Comparison of ENCODE assay signal across 18 cellular contexts in the genomic region with DNA sequence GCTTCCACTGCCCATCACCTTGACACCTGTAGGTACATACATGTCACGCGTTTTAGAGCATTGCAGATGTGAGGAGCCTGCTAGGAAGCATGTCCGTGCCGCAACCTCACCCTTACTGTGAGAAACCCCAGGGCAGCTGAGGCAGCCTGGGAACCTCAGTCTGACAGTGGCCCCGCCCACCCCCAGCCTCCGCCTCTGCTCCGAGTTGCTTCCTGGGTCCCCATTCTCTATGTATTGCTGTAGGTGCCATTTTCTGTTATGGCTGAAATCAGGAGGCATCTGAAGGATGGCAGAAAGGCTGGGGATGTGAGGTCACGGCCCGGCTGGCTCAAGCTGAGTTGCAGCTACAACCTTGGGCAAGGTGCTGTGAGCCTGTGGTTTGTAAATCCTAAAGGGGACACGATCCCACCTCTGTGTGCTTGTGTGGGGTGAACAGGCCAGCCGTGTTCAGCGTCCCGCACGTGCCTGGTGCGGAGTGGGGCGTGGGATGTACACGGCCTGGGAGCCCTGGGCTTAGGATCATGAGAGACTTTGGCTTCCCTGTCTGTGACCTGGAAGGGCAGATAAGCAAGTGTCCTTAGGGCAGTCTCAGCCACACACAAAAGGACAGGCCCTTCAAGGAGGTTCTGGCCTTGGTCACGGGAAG.
"Had no signal": no experiment of that assay in that cellular context is flagged by ENCODE, and none has a peak within 500 bp of the region (broad histone marks: within the 10 kb centered on the region; RNA-seq: fewer than 3 reads in every experiment).

No MANE protein-coding gene starts in this region.

- H3K27ac ChIP-seq: breast epithelium, SJSA1 had no signal

- H3K4me3 ChIP-seq: breast epithelium, MG63, SJSA1 had no signal

- H3K36me3 ChIP-seq: breast epithelium, MG63, SJSA1 had no signal

- H3K27me3 ChIP-seq: breast epithelium, SJSA1 had no signal

- H3K9me3 ChIP-seq: MG63, SJSA1 had no signal

- DNase-seq: activated CD4-positive, alpha-beta T cell treated with anti-CD3 and anti-CD28 coated beads for 4 hours; activated CD8-positive, alpha-beta memory T cell treated with anti-CD3 and anti-CD28 coated beads, Interleukin-2, amount 50 U/mL, for 4 hours; activated CD8-positive, alpha-beta T cell treated with anti-CD3 and anti-CD28 coated beads for 36 hours; activated gamma-delta T cell treated with Interleukin-2 at 50 U/mL for 16 hours; activated T-cell treated with anti-CD3 and anti-CD28 coated beads, Interleukin-2, amount 50 U/mL, for 72 hours; central memory CD4-positive, alpha-beta T cell; MG63; MV-4-11; NCI-H1092 treated with DMSO at 0.1 percent for 48 hours; NCI-H1417 treated with DMSO at 0.1 percent for 48 hours; NCI-H1694 treated with DMSO at 0.1 percent for 48 hours; NCI-H2081; NCI-H524; SHP77 had no signal

- H3K4me1 ChIP-seq: breast epithelium, SJSA1 had no signal

- ATAC-seq: activated CD4-positive, CD25-positive, alpha-beta regulatory T cell treated with anti-CD3 and anti-CD28 coated beads, Interleukin-2, amount 50 U/mL, for 24 hours; activated CD8-positive, alpha-beta T cell treated with anti-CD3 and anti-CD28 coated beads for 36 hours; activated T-cell treated with anti-CD3 and anti-CD28 coated beads, Interleukin-2, amount 50 U/mL, for 72 hours; SK-N-SH treated with all-trans-retinoic acid at 6 μM for 48 hours had no signal
